Comparison of ENCODE assay signal across 1 cellular context in genomic region chr1:173789841-173790240, GRCh38.
TF ChIP-seq lines count a peak whose summit lies in the region.

No MANE protein-coding gene starts in this region.

TF ChIP-seq in K562, 482 proteins besides CTCF, POLR2A, EP300 and RAD21 (continued from another document):
- TF ChIP-seq, protein P1, sequence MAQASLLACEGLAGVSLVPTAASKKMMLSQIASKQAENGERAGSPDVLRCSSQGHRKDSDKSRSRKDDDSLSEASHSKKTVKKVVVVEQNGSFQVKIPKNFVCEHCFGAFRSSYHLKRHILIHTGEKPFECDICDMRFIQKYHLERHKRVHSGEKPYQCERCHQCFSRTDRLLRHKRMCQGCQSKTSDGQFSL (CRISPR knock-in tag; IDR thresholded peaks at IDR 0.05), result no peak
- TF ChIP-seq, protein P1 (tag; IDR thresholded peaks at IDR 0.05), result no peak
- TF ChIP-seq, protein P2, sequence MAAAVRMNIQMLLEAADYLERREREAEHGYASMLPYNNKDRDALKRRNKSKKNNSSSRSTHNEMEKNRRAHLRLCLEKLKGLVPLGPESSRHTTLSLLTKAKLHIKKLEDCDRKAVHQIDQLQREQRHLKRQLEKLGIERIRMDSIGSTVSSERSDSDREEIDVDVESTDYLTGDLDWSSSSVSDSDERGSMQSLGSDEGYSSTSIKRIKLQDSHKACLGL (CRISPR knock-in tag; IDR thresholded peaks at IDR 0.05; ENCODE audit: borderline replicate concordance, poor library complexity, severe bottlenecking), result no peak
- TF ChIP-seq E2F5 (CRISPR knock-in tag; IDR thresholded peaks at IDR 0.05), result no peak
- TF ChIP-seq ZNF586 (CRISPR knock-in tag; conservative IDR thresholded peaks at IDR 0.05), result no peak
- TF ChIP-seq, protein P3, sequence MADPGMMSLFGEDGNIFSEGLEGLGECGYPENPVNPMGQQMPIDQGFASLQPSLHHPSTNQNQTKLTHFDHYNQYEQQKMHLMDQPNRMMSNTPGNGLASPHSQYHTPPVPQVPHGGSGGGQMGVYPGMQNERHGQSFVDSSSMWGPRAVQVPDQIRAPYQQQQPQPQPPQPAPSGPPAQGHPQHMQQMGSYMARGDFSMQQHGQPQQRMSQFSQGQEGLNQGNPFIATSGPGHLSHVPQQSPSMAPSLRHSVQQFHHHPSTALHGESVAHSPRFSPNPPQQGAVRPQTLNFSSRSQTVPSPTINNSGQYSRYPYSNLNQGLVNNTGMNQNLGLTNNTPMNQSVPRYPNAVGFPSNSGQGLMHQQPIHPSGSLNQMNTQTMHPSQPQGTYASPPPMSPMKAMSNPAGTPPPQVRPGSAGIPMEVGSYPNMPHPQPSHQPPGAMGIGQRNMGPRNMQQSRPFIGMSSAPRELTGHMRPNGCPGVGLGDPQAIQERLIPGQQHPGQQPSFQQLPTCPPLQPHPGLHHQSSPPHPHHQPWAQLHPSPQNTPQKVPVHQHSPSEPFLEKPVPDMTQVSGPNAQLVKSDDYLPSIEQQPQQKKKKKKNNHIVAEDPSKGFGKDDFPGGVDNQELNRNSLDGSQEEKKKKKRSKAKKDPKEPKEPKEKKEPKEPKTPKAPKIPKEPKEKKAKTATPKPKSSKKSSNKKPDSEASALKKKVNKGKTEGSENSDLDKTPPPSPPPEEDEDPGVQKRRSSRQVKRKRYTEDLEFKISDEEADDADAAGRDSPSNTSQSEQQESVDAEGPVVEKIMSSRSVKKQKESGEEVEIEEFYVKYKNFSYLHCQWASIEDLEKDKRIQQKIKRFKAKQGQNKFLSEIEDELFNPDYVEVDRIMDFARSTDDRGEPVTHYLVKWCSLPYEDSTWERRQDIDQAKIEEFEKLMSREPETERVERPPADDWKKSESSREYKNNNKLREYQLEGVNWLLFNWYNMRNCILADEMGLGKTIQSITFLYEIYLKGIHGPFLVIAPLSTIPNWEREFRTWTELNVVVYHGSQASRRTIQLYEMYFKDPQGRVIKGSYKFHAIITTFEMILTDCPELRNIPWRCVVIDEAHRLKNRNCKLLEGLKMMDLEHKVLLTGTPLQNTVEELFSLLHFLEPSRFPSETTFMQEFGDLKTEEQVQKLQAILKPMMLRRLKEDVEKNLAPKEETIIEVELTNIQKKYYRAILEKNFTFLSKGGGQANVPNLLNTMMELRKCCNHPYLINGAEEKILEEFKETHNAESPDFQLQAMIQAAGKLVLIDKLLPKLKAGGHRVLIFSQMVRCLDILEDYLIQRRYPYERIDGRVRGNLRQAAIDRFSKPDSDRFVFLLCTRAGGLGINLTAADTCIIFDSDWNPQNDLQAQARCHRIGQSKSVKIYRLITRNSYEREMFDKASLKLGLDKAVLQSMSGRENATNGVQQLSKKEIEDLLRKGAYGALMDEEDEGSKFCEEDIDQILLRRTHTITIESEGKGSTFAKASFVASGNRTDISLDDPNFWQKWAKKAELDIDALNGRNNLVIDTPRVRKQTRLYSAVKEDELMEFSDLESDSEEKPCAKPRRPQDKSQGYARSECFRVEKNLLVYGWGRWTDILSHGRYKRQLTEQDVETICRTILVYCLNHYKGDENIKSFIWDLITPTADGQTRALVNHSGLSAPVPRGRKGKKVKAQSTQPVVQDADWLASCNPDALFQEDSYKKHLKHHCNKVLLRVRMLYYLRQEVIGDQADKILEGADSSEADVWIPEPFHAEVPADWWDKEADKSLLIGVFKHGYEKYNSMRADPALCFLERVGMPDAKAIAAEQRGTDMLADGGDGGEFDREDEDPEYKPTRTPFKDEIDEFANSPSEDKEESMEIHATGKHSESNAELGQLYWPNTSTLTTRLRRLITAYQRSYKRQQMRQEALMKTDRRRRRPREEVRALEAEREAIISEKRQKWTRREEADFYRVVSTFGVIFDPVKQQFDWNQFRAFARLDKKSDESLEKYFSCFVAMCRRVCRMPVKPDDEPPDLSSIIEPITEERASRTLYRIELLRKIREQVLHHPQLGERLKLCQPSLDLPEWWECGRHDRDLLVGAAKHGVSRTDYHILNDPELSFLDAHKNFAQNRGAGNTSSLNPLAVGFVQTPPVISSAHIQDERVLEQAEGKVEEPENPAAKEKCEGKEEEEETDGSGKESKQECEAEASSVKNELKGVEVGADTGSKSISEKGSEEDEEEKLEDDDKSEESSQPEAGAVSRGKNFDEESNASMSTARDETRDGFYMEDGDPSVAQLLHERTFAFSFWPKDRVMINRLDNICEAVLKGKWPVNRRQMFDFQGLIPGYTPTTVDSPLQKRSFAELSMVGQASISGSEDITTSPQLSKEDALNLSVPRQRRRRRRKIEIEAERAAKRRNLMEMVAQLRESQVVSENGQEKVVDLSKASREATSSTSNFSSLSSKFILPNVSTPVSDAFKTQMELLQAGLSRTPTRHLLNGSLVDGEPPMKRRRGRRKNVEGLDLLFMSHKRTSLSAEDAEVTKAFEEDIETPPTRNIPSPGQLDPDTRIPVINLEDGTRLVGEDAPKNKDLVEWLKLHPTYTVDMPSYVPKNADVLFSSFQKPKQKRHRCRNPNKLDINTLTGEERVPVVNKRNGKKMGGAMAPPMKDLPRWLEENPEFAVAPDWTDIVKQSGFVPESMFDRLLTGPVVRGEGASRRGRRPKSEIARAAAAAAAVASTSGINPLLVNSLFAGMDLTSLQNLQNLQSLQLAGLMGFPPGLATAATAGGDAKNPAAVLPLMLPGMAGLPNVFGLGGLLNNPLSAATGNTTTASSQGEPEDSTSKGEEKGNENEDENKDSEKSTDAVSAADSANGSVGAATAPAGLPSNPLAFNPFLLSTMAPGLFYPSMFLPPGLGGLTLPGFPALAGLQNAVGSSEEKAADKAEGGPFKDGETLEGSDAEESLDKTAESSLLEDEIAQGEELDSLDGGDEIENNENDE (IDR thresholded peaks at IDR 0.05; ENCODE audit: low read depth, low read length), result no peak
- no peak for TF ChIP-seq FOS (IDR thresholded peaks at IDR 0.05; ENCODE audit: extremely low read depth, insufficient read length)
- TF ChIP-seq PKNOX1 (IDR thresholded peaks at IDR 0.05), result peak; percentile 57
- no peak for TF ChIP-seq JUND (IDR thresholded peaks at IDR 0.05; ENCODE audit: borderline replicate concordance, low read depth, low read length)
- no peak for TF ChIP-seq JUND (tag; IDR thresholded peaks at IDR 0.05; ENCODE audit: borderline replicate concordance, low read depth, low read length)
- no peak for TF ChIP-seq ZFP1 (CRISPR knock-in tag; IDR thresholded peaks at IDR 0.05)
- TF ChIP-seq GABPA (tag; conservative IDR thresholded peaks at IDR 0.05; ENCODE audit: low read depth), result no peak
- TF ChIP-seq FOXA3 (CRISPR knock-in tag; conservative IDR thresholded peaks at IDR 0.05 in 1 of 2, IDR thresholded peaks at IDR 0.05 in 1 of 2), result no peak
- no peak for TF ChIP-seq JUNB (CRISPR knock-in tag; conservative IDR thresholded peaks at IDR 0.05)
- TF ChIP-seq TARDBP (IDR thresholded peaks at IDR 0.05), result no peak
- TF ChIP-seq CREB3L1 (IDR thresholded peaks at IDR 0.05; ENCODE audit: borderline replicate concordance, low read depth), result no peak
- TF ChIP-seq POLR2H (tag; IDR thresholded peaks at IDR 0.05; ENCODE audit: low read depth), result 0 out of 2 replicates have a peak, but pooled peaks have one; percentile 17
- TF ChIP-seq CHD1 (IDR thresholded peaks at IDR 0.05; ENCODE audit: low read length), result no peak
- TF ChIP-seq, protein P4, sequence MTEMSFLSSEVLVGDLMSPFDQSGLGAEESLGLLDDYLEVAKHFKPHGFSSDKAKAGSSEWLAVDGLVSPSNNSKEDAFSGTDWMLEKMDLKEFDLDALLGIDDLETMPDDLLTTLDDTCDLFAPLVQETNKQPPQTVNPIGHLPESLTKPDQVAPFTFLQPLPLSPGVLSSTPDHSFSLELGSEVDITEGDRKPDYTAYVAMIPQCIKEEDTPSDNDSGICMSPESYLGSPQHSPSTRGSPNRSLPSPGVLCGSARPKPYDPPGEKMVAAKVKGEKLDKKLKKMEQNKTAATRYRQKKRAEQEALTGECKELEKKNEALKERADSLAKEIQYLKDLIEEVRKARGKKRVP (CRISPR knock-in tag; IDR thresholded peaks at IDR 0.05), result no peak
- no peak for TF ChIP-seq GTF2F1 (IDR thresholded peaks at IDR 0.05; ENCODE audit: low read depth, low read length)
- TF ChIP-seq CHCHD3 (CRISPR knock-in tag; IDR thresholded peaks at IDR 0.05), result no peak
